22 cellular contexts compared by ENCODE assay signal in the genomic region with DNA sequence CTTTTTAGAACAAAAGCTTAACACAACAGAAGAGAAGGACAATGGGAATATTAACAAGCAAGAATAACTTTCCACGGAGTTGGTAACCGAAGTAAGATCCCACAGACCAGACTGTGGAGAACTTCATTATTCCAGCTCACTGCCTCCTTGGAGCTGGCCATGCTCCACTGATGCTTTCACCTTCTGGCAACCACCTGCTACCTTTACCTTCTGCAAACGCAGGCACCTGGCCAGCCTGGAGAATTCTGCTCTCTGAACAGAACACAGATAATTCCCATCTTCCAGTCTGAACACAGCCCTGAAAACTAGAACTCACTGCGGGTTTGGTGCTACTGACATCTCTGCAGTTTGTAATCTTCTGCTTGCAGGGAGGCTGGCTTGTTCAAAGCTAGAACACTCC.
DNase-seq lines count a peak whose midpoint lies in the region; TF ChIP-seq lines count a peak whose summit lies in the region.
"Had no signal": no experiment of that assay in that cellular context is flagged by ENCODE, and none has a peak within 500 bp of the region (broad histone marks: within the 10 kb centered on the region; RNA-seq: fewer than 3 reads in every experiment).

No MANE protein-coding gene starts in this region.

- DNase-seq in NCI-H510A treated with DMSO at 0.1 percent for 48 hours (lab: John Stamatoyannopoulos, UW), result peak; percentile 23
- no peak for DNase-seq in NCI-H510A (lab: John Stamatoyannopoulos, UW)
- peak; percentile 93 for DNase-seq in NCI-H2171 treated with DMSO at 0.1 percent for 48 hours (lab: John Stamatoyannopoulos, UW)
- no peak for DNase-seq in immature natural killer cell
- no peak for DNase-seq in vagina (ENCODE audit: extremely low spot score in 2 of 2)
- no peak for DNase-seq in nucleus accumbens (lab: John Stamatoyannopoulos, UW)
- DNase-seq in HPDE6-E6E7 (ENCODE audit: extremely low spot score), result no peak
- DNase-seq: ACHN; activated CD4-positive, alpha-beta T cell treated with anti-CD3 and anti-CD28 coated beads for 1 hour; activated CD8-positive, alpha-beta T cell treated with anti-CD3 and anti-CD28 coated beads for 36 hours; anterior cingulate cortex; gastrocnemius medialis; KBM-7; MG63; NCI-H1436; RPMI8226; stimulated activated naive CD8-positive, alpha-beta T cell treated with anti-CD3 and anti-CD28 coated beads, Interleukin-15, Interleukin-2, amounts not matched to agents 100 U/mL and 50 U/mL, for 24 hours had no signal

- H3K4me3 Mint-ChIP-seq in immature natural killer cell, result no peak overlapping the region
- H3K4me3 Mint-ChIP-seq: activated CD8-positive, alpha-beta T cell treated with anti-CD3 and anti-CD28 coated beads for 36 hours; activated naive CD4-positive, alpha-beta T cell treated with anti-CD3 and anti-CD28 coated beads, Interleukin-2, amount 50 U/mL, for 24 hours; activated T-helper 17 cell treated with anti-CD3 and anti-CD28 coated beads, Interleukin-2, amount 50 U/mL, for 72 hours; dendritic cell treated with granulocyte-macrophage colony-stimulating factor and Interleukin-4, amounts not matched to agents 40 ng/mL and 50 ng/mL, for 4 days had no signal

- H3K4me1 Mint-ChIP-seq in immature natural killer cell, result peaks cover 49 to 83% of the 10 kb centered on the region in 2 donors

- peak overlapping the region in 4 of 6 donors; percentile 33 to 53 (median 45) for H3K27ac Mint-ChIP-seq in immature natural killer cell
- H3K27ac Mint-ChIP-seq: activated CD8-positive, alpha-beta T cell treated with anti-CD3 and anti-CD28 coated beads for 36 hours; activated naive CD4-positive, alpha-beta T cell treated with anti-CD3 and anti-CD28 coated beads, Interleukin-2, amount 50 U/mL, for 24 hours; activated T-helper 17 cell treated with anti-CD3 and anti-CD28 coated beads, Interleukin-2, amount 50 U/mL, for 72 hours had no signal

- peaks cover 0 to 3% of the 10 kb centered on the region in 2 donors for H3K36me3 ChIP-seq in vagina
- H3K36me3 ChIP-seq: gastrocnemius medialis, MG63, thoracic aorta had no signal

- no peaks in the 10 kb centered on the region for H3K27me3 ChIP-seq in vagina
- H3K27me3 ChIP-seq: gastrocnemius medialis, MG63 had no signal

- no peaks in the 10 kb centered on the region for H3K9me3 Mint-ChIP-seq in immature natural killer cell
- H3K9me3 Mint-ChIP-seq: activated CD8-positive, alpha-beta T cell treated with anti-CD3 and anti-CD28 coated beads for 36 hours; activated naive CD4-positive, alpha-beta T cell treated with anti-CD3 and anti-CD28 coated beads, Interleukin-2, amount 50 U/mL, for 24 hours; activated T-helper 17 cell treated with anti-CD3 and anti-CD28 coated beads, Interleukin-2, amount 50 U/mL, for 72 hours; dendritic cell treated with granulocyte-macrophage colony-stimulating factor and Interleukin-4, amounts not matched to agents 40 ng/mL and 50 ng/mL, for 4 days had no signal

- peaks cover 0 to 4% (median 0%) of the 10 kb centered on the region in 3 donors for H3K36me3 Mint-ChIP-seq in immature natural killer cell

- peaks cover 23% of the 10 kb centered on the region for H3K4me1 ChIP-seq in vagina
- H3K4me1 ChIP-seq: gastrocnemius medialis had no signal

- no peak for TF ChIP-seq CTCF in vagina (IDR thresholded peaks at IDR 0.05)

- H3K27me3 Mint-ChIP-seq in immature natural killer cell (ENCODE audit: low read depth in 3 of 3), result peaks cover 0 to 2% (median 0%) of the 10 kb centered on the region in 3 donors
- H3K27me3 Mint-ChIP-seq: activated CD8-positive, alpha-beta T cell treated with anti-CD3 and anti-CD28 coated beads for 36 hours; activated naive CD4-positive, alpha-beta T cell treated with anti-CD3 and anti-CD28 coated beads, Interleukin-2, amount 50 U/mL, for 24 hours; activated T-helper 17 cell treated with anti-CD3 and anti-CD28 coated beads, Interleukin-2, amount 50 U/mL, for 72 hours; dendritic cell treated with granulocyte-macrophage colony-stimulating factor and Interleukin-4, amounts not matched to agents 40 ng/mL and 50 ng/mL, for 4 days had no signal

- intact Hi-C loops in vagina (cut with DNase I), result no loop called here

- no peaks in the 10 kb centered on the region for H3K9me3 ChIP-seq in vagina
- H3K9me3 ChIP-seq: gastrocnemius medialis, MG63, thoracic aorta had no signal

- no peak overlapping the region for H3K4me3 ChIP-seq in vagina
- H3K4me3 ChIP-seq: gastrocnemius medialis, MG63, SK-N-MC, thoracic aorta had no signal

- TF ChIP-seq POLR2A in vagina (IDR thresholded peaks at IDR 0.05), result no peak

- H3K27ac ChIP-seq in vagina, result peak overlapping the region; percentile 56
- H3K27ac ChIP-seq: SK-N-MC, thoracic aorta had no signal

Comparison
In these comparisons a context has a peak if more than half of its experiments do, and no peak if none do; other contexts are left out.
1. DNase-seq: peak in NCI-H510A treated with DMSO at 0.1 percent for 48 hours (single experiment) and NCI-H2171 treated with DMSO at 0.1 percent for 48 hours (single experiment); none in NCI-H510A (single experiment), immature natural killer cell (0 of 3), vagina (0 of 2), nucleus accumbens (0 of 56) and HPDE6-E6E7 (single experiment).